ENCODE assay signal across 8 cellular contexts in genomic region chr9:106862946-106863740, GRCh38. TPM values are rescaled to one million over a fixed set of nuclear protein-coding genes. Genes with fewer than 3 reads are reported as not detected.
DNase-seq lines count a peak whose midpoint lies in the region; ATAC-seq and TF ChIP-seq lines count a peak whose summit lies in the region.

ZNF462 (plus strand) TSS chr9:106863166; CDS start chr9:106923384, 60,218 bp downstream.

- peak within 1 kb of the TSS; percentile 74 for H3K4me3 ChIP-seq in HAP-1
- H3K4me3 ChIP-seq in duodenal mucosa (ENCODE audit: low read depth in 1 of 2, low read length in 2 of 2): peak within 1 kb of the TSS; percentile 88 to 93
- H3K4me3 ChIP-seq in right lobe of liver: peak within 1 kb of the TSS; percentile 41 to 55 (median 49)

- peak within 1 kb of the TSS; percentile 54 to 73 for H3K9ac ChIP-seq in duodenal mucosa (ENCODE audit: low read depth in 1 of 2, low read length in 2 of 2)

- TF ChIP-seq POLR2A in right lobe of liver (IDR thresholded peaks at IDR 0.05): no peak

- TF ChIP-seq CTCF in RWPE1 (conservative IDR thresholded peaks at IDR 0.05; ENCODE audit: low read depth) (0 out of 2 replicates have a peak, but pooled peaks have one; percentile 59), right lobe of liver (IDR thresholded peaks at IDR 0.05) (peak in 1 of 4 donors; percentile 29), subcutaneous adipose tissue (IDR thresholded peaks at IDR 0.05; ENCODE audit: low read depth) (no peak)

- ATAC-seq in right lobe of liver: peak; percentile 14 to 32 (median 23)
- ATAC-seq in GM18870 (IDR thresholded peaks at IDR 0.05; ENCODE audit: unreplicated experiment): no peak

- H3K27me3 ChIP-seq in HAP-1 (ENCODE audit: low read depth) (no peaks in the 10 kb centered on the region), duodenal mucosa (ENCODE audit: control insufficient read depth in 1 of 2, insufficient read depth in 2 of 2, low read length in 2 of 2) (peaks cover 0 to 14% of the 10 kb centered on the region in 2 donors), right lobe of liver (peaks cover 0 to 20% of the 10 kb centered on the region in 2 donors)

- H3K4me1 ChIP-seq in HAP-1 (peaks cover 9% of the 10 kb centered on the region; the same call in 1 of the 2 replicates), duodenal mucosa (ENCODE audit: control insufficient read depth in 1 of 2, insufficient read depth in 2 of 2, low read length in 2 of 2) (peaks cover 7 to 17% of the 10 kb centered on the region in 2 donors), right lobe of liver (peaks cover 0 to 21% (median 1%) of the 10 kb centered on the region in 4 donors)

- H3K27ac ChIP-seq in RWPE1 (peak within 1 kb of the TSS; percentile 88), duodenal mucosa (ENCODE audit: low read depth, low read length) (peak within 1 kb of the TSS; percentile 46), right lobe of liver (peak within 1 kb of the TSS; percentile 52 to 61 (median 57))

- H3K9me3 ChIP-seq in HAP-1 (peaks cover 10% of the 10 kb centered on the region; the same call in 1 of the 2 replicates), duodenal mucosa (ENCODE audit: control insufficient read depth in 1 of 2, low read length in 2 of 2) (no peaks in the 10 kb centered on the region), right lobe of liver (no peaks in the 10 kb centered on the region)

- in situ Hi-C loops in HAP-1 (cut with MboI; ENCODE audit: low sequenced_read_pairs): no loop called here

- H3K36me3 ChIP-seq in HAP-1 (replicated peaks) (peaks cover 3% of the 10 kb centered on the region; the same call in 1 of the 2 replicates), duodenal mucosa (ENCODE audit: control insufficient read depth in 1 of 2, insufficient read depth in 2 of 2, low read length in 2 of 2) (no peaks in the 10 kb centered on the region), right lobe of liver (no peaks in the 10 kb centered on the region)

- intact Hi-C loops in right lobe of liver (cut with DNase I): no loop called here

- POLR2A ChIA-PET in RWPE1 (lab: Yijun Ruan, JAX; ENCODE audit: low non-redundant PET): interaction anchor here (0.6 to 1.1 kb wide), 2 partner anchors 23 to 949 kb away, joined by 6 to 24 read pairs; no protein-coding TSS in a partner anchor

- under 1% methylated on average over 29 of the region's 29 CpGs for WGBS in right lobe of liver (ENCODE audit: insufficient coverage, low coverage, low lambda C conversion rate, missing lambda C conversion rate)

- DNase-seq in Ammon's horn (ENCODE audit: low spot score): peak; percentile 77
- DNase-seq in HAP-1 (ENCODE audit: low spot score in 2 of 2): peak; percentile 63 to 70
- DNase-seq in RWPE1 (ENCODE audit: low spot score): peak; percentile 63
- peak in 2 of 3 donors; percentile 27 to 51 for DNase-seq in right lobe of liver
- no peak for DNase-seq in NOMO-1 treated with DMSO at 0.1 percent for 48 hours (lab: John Stamatoyannopoulos, UW; ENCODE audit: unreplicated experiment)

- CTCF ChIA-PET in RWPE1 (lab: Yijun Ruan, JAX): interaction anchor here (0.5 to 1.1 kb wide), 6 partner anchors 52 to 192 kb away, joined by 3 read pairs; no protein-coding TSS in a partner anchor

RNA-seq across cellular contexts. Expression of gene ZNF462, which starts in this region (rescaled TPM):
- total RNA-seq in right lobe of liver (1 to 10 TPM in 5 of 6 experiments, under 1 TPM in 1; 0.93 to 4.0 (median 2.9) TPM), subcutaneous adipose tissue (10 to 100 TPM; 10.3 to 20.5 (median 13.1) TPM)
